In genomic region chr9:91536211-91536691, GRCh38 we compare ENCODE assay signal across 12 cellular contexts.
DNase-seq lines count a peak whose midpoint lies in the region; ATAC-seq and TF ChIP-seq lines count a peak whose summit lies in the region.
"Had no signal": no experiment of that assay in that cellular context is flagged by ENCODE, and none has a peak within 500 bp of the region (broad histone marks: within the 10 kb centered on the region; RNA-seq: fewer than 3 reads in every experiment).

No MANE protein-coding gene starts in this region.

- no peak overlapping the region for H3K4me3 ChIP-seq in upper lobe of right lung

- peak; percentile 55 for ATAC-seq in upper lobe of right lung
- ATAC-seq in GM21786 (IDR thresholded peaks at IDR 0.05; ENCODE audit: unreplicated experiment), result no peak
- no peak for ATAC-seq in HG03039 (IDR thresholded peaks at IDR 0.05; ENCODE audit: unreplicated experiment)

- no peak for TF ChIP-seq CTCF in upper lobe of right lung (IDR thresholded peaks at IDR 0.05)

- no peaks in the 10 kb centered on the region for H3K9me3 ChIP-seq in upper lobe of right lung

- peak; percentile 32 to 64 (median 42) for DNase-seq in NCI-H1417 (lab: John Stamatoyannopoulos, UW)
- no peak for DNase-seq in NCI-H1417 treated with DMSO at 0.1 percent for 48 hours (lab: John Stamatoyannopoulos, UW)
- DNase-seq in RPMI7951 (ENCODE audit: low read depth), result peak; percentile 63
- DNase-seq in glomerular visceral epithelial cell (ENCODE audit: extremely low spot score), result peak; percentile 71
- no peak for DNase-seq in upper lobe of right lung
- DNase-seq in epidermal melanocyte (ENCODE audit: insufficient read length, low spot score), result no peak
- DNase-seq: activated CD4-positive, alpha-beta T cell treated with anti-CD3 and anti-CD28 coated beads for 4 hours; activated naive CD8-positive, alpha-beta T cell treated with anti-CD3 and anti-CD28 coated beads, Interleukin-2, amount 10 ng/mL, durations not matched to agents 7 days and 5 days; stimulated activated CD4-positive, alpha-beta T cell treated with anti-CD3 and anti-CD28 coated beads, Interleukin-1b, Interleukin-23, amount 100 ng/mL, for 48 hours had no signal

- intact Hi-C loops in upper lobe of right lung (cut with DNase I), result no loop called here

- H3K27ac ChIP-seq in upper lobe of right lung, result no peak overlapping the region
- H3K27ac ChIP-seq: 22Rv1 had no signal

- H3K27me3 ChIP-seq in upper lobe of right lung, result peaks cover 6% of the 10 kb centered on the region

- H3K36me3 ChIP-seq in upper lobe of right lung, result no peaks in the 10 kb centered on the region

- no peaks in the 10 kb centered on the region for H3K4me1 ChIP-seq in upper lobe of right lung

Comparison
In these comparisons a context has a peak if more than half of its experiments do, and no peak if none do; other contexts are left out.
1. DNase-seq: peak in NCI-H1417 (3 of 3), RPMI7951 (single experiment) and glomerular visceral epithelial cell (single experiment); none in NCI-H1417 treated with DMSO at 0.1 percent for 48 hours (single experiment), upper lobe of right lung (single experiment) and epidermal melanocyte (single experiment).